ENCODE assay signal across 10 cellular contexts in genomic region chr3:8972614-8973013, GRCh38. TPM values are rescaled to one million over a fixed set of nuclear protein-coding genes. Genes with fewer than 3 reads are reported as not detected.
DNase-seq lines count a peak whose midpoint lies in the region; ATAC-seq and TF ChIP-seq lines count a peak whose summit lies in the region.
"Had no signal": no experiment of that assay in that cellular context is flagged by ENCODE, and none has a peak within 500 bp of the region (broad histone marks: within the 10 kb centered on the region; RNA-seq: fewer than 3 reads in every experiment).

No MANE protein-coding gene starts in this region.

- H3K36me3 ChIP-seq in sigmoid colon (no peaks in the 10 kb centered on the region), left ventricle myocardium inferior (no peaks in the 10 kb centered on the region)

- no peaks in the 10 kb centered on the region for H3K79me1 ChIP-seq in H9 (ENCODE audit: insufficient read depth, low read depth, low read length, poor library complexity, severe bottlenecking)

- no peak overlapping the region for H2AFZ ChIP-seq in H9 (ENCODE audit: low read length)

- no peak overlapping the region for H2BK15ac ChIP-seq in H9 (ENCODE audit: low read depth, low read length)

- no peak overlapping the region for H4K5ac ChIP-seq in H9 (ENCODE audit: insufficient read length, low read depth, low read length)

- H3K9ac ChIP-seq in H9 (ENCODE audit: extremely low read depth, insufficient read length, low read length), result no peak overlapping the region

- in situ Hi-C loops in Caki2 (cut with HindIII; ENCODE audit: low pct_unique_long_range_greater_than_20kb, low sequenced_read_pairs), result no loop called here

- H2AK5ac ChIP-seq in H9 (ENCODE audit: insufficient read length, low read length), result no peak overlapping the region

- H4K8ac ChIP-seq in H9 (replicated peaks; ENCODE audit: insufficient read length, low read depth, low read length), result no peak overlapping the region

- H3K4ac ChIP-seq in H9 (ENCODE audit: low read depth, low read length), result no peak overlapping the region

- peaks cover 6 to 9% of the 10 kb centered on the region in 2 experiments; a peak in 3 of 4 replicates for H3K4me1 Mint-ChIP-seq in H9

- TF ChIP-seq POLR2A in sigmoid colon (IDR thresholded peaks at IDR 0.05), result no peak

- no peaks in the 10 kb centered on the region for H3K23me2 ChIP-seq in H9 (ENCODE audit: insufficient read length, low read depth, low read length, poor library complexity, severe bottlenecking)

- TF ChIP-seq CTCF in fibroblast of mammary gland (conservative IDR thresholded peaks at IDR 0.05; ENCODE audit: control insufficient read depth, insufficient read depth, low read depth, low read length) (no peak), H9 (conservative IDR thresholded peaks at IDR 0.05) (no peak), sigmoid colon (IDR thresholded peaks at IDR 0.05) (no peak), left ventricle myocardium inferior (IDR thresholded peaks at IDR 0.05; ENCODE audit: borderline replicate concordance) (no peak)

- no peak overlapping the region for H3K4me2 ChIP-seq in H9 (ENCODE audit: insufficient read depth, insufficient read length, low read length)

- H3K36me3 Mint-ChIP-seq in H9 (ENCODE audit: insufficient read depth in 1 of 3, low read depth in 3 of 3), result no peaks in the 10 kb centered on the region
- H3K36me3 Mint-ChIP-seq: activated naive CD8-positive, alpha-beta T cell treated with anti-CD3 and anti-CD28 coated beads, Interleukin-2, amount 10 ng/mL, durations not matched to agents 7 days and 5 days had no signal

- no peak overlapping the region for H3T11ph ChIP-seq in H9 (ENCODE audit: low read length)

- H2BK12ac ChIP-seq in H9 (ENCODE audit: insufficient read length, low read depth, low read length), result no peak overlapping the region

- no peak overlapping the region for H2BK5ac ChIP-seq in H9 (ENCODE audit: insufficient read length, low read length)

- intact Hi-C loops in sigmoid colon (cut with DNase I) (no loop called here), left ventricle myocardium inferior (cut with micrococcal nuclease) (loop anchor here (5.0 kb wide), 1 partner anchor 95 kb away; no protein-coding TSS in a partner anchor)

- ATAC-seq in GM21360 (IDR thresholded peaks at IDR 0.05; ENCODE audit: unreplicated experiment), result no peak

- no peak overlapping the region for H3K4me3 Mint-ChIP-seq in H9
- H3K4me3 Mint-ChIP-seq: activated naive CD8-positive, alpha-beta T cell treated with anti-CD3 and anti-CD28 coated beads, Interleukin-2, amount 10 ng/mL, durations not matched to agents 7 days and 5 days had no signal

- H3K4me1 ChIP-seq in H9 (ENCODE audit: insufficient read depth, low read length), result no peaks in the 10 kb centered on the region; the same call in 1 of the 2 replicates
- H3K4me1 ChIP-seq in sigmoid colon, result peaks cover 0 to 3% (median 0%) of the 10 kb centered on the region in 4 donors
- peaks cover 4% of the 10 kb centered on the region for H3K4me1 ChIP-seq in left ventricle myocardium inferior

- peak; percentile 28 for DNase-seq in Caki2 (ENCODE audit: low read depth)
- DNase-seq in H4 (ENCODE audit: low spot score), result peak; percentile 60
- DNase-seq in RPMI7951 (ENCODE audit: low read depth), result peak; percentile 87
- DNase-seq in fibroblast of mammary gland (ENCODE audit: low read depth), result peak; percentile 74
- DNase-seq in H9, result no peak
- DNase-seq in sigmoid colon, result no peak
- DNase-seq in left ventricle myocardium inferior, result no peak
- DNase-seq: activated naive CD8-positive, alpha-beta T cell treated with anti-CD3 and anti-CD28 coated beads, Interleukin-2, amount 10 ng/mL, durations not matched to agents 7 days and 5 days; NCI-H2081 treated with DMSO at 0.1 percent for 48 hours had no signal

- WGBS in H9 (ENCODE audit: extremely low coverage, insufficient read length, low lambda C conversion rate), result no CpG with 5 or more reads among the region's 2 CpGs
- 93 to 94% methylated on average over 2 of the region's 2 CpGs for WGBS in sigmoid colon, 2 donors

- H3K18ac ChIP-seq in H9 (ENCODE audit: insufficient read length, low read depth, low read length), result no peak overlapping the region

- H3K27me3 ChIP-seq in H9 (ENCODE audit: insufficient read depth, low read length) (no peaks in the 10 kb centered on the region), sigmoid colon (peaks cover 0 to 23% (median 0%) of the 10 kb centered on the region in 3 donors), left ventricle myocardium inferior (ENCODE audit: low read depth) (peaks cover 24% of the 10 kb centered on the region)

- no peak overlapping the region for H2BK20ac ChIP-seq in H9 (ENCODE audit: low read depth, low read length, poor library complexity, severe bottlenecking)

- H3K14ac ChIP-seq in H9 (ENCODE audit: insufficient read depth, low read length), result no peak overlapping the region

- no peaks in the 10 kb centered on the region for H3K9me3 ChIP-seq in H9 (ENCODE audit: control insufficient read depth, low read depth, low read length)
- no peaks in the 10 kb centered on the region for H3K9me3 ChIP-seq in sigmoid colon
- H3K9me3 ChIP-seq in left ventricle myocardium inferior (replicated peaks), result no peaks in the 10 kb centered on the region

- H4K20me1 ChIP-seq in H9 (ENCODE audit: control insufficient read depth, insufficient read depth, insufficient read length), result no peaks in the 10 kb centered on the region

- peaks cover 23% of the 10 kb centered on the region for H3K27me3 Mint-ChIP-seq in H9 (ENCODE audit: low read depth)

- H3K4me3 ChIP-seq in fibroblast of mammary gland (ENCODE audit: control insufficient read depth, low read depth, low read length) (no peak overlapping the region), sigmoid colon (no peak overlapping the region), left ventricle myocardium inferior (no peak overlapping the region)

- no peak overlapping the region for H4K91ac ChIP-seq in H9 (ENCODE audit: insufficient read length, low read depth, low read length)

- no peak overlapping the region for H2BK120ac ChIP-seq in H9 (ENCODE audit: low read depth, low read length, poor library complexity, severe bottlenecking)

- no peaks in the 10 kb centered on the region; a peak in 1 of 5 replicates for H3K9me3 Mint-ChIP-seq in H9
- H3K9me3 Mint-ChIP-seq: activated naive CD8-positive, alpha-beta T cell treated with anti-CD3 and anti-CD28 coated beads, Interleukin-2, amount 10 ng/mL, durations not matched to agents 7 days and 5 days had no signal

- no peaks in the 10 kb centered on the region for H3K79me2 ChIP-seq in H9 (ENCODE audit: insufficient read depth, low read length)

- no peak for TF ChIP-seq EP300 in sigmoid colon (IDR thresholded peaks at IDR 0.05)

- H3K23ac ChIP-seq in H9 (ENCODE audit: insufficient read length, low read depth, low read length), result no peak overlapping the region

- H3K27ac ChIP-seq in H9 (ENCODE audit: insufficient read length, low read depth, low read length) (no peak overlapping the region), sigmoid colon (no peak overlapping the region), left ventricle myocardium inferior (replicated peaks) (no peak overlapping the region)

- H3K56ac ChIP-seq in H9 (ENCODE audit: insufficient read length, low read depth, low read length), result no peak overlapping the region

- no peak overlapping the region for H3K27ac Mint-ChIP-seq in H9
- H3K27ac Mint-ChIP-seq: activated naive CD8-positive, alpha-beta T cell treated with anti-CD3 and anti-CD28 coated beads, Interleukin-2, amount 10 ng/mL, durations not matched to agents 7 days and 5 days had no signal

RNA-seq across cellular contexts. Expression of gene RAD18, which starts 9.3 kb away (rescaled TPM):
- 3.9 and 11.9 TPM in 2 replicates for total RNA-seq in Caki2 (2014; rRNA removed; shearing (Covaris generic); ENCODE audit: low replicate concordance)
- 9.9 and 14.9 TPM in 2 replicates for total RNA-seq in H4 (2014; rRNA removed; shearing (Covaris generic))
- total RNA-seq in RPMI7951 (2014; rRNA removed; shearing (Covaris generic)), result 22.0 and 34.1 TPM in 2 replicates
- total RNA-seq in H9 (2021), result 27.8 and 30.2 TPM in 2 replicates
- 10 to 100 TPM in 1 of 4 donors, 1 to 10 TPM in 3; 6.4 to 25.8 (median 8.2) TPM for total RNA-seq in sigmoid colon
- 1 to 10 TPM; 3.5 to 5.8 (median 4.8) TPM for polyA plus RNA-seq in sigmoid colon
- 6.8 TPM for total RNA-seq in left ventricle myocardium inferior

Comparison
In these comparisons a context has a peak if more than half of its experiments do, and no peak if none do; other contexts are left out.
1. DNase-seq: peak in Caki2 (single experiment), H4 (single experiment), RPMI7951 (single experiment) and fibroblast of mammary gland (single experiment); none in H9 (single experiment), sigmoid colon (single experiment) and left ventricle myocardium inferior (single experiment).